1 cellular context compared by ENCODE assay signal in the genomic region with DNA sequence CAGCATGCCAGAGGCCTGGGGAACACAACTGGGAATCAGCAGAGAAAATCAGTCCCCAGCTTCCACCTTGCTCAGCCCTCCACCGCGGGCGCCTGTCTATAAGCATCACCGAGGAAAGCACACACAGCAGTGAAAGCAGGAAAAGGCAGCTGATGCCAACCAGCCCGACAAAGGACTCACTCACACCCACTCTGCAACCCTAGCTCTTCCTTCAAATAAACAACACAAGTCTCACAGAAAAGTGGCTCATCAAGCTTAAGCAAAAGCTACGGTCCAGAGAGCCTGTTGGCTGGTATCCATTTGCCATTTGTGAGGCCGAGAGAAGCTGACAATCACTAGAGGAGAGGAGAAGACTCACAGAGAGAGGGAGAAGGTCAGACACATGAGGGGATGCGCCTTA.
TF ChIP-seq lines count a peak whose summit lies in the region.

No MANE protein-coding gene starts in this region.

TF ChIP-seq in HEK293T, 16 proteins besides CTCF, POLR2A, EP300 and RAD21 (continued from another document):
- TF ChIP-seq, protein P1, sequence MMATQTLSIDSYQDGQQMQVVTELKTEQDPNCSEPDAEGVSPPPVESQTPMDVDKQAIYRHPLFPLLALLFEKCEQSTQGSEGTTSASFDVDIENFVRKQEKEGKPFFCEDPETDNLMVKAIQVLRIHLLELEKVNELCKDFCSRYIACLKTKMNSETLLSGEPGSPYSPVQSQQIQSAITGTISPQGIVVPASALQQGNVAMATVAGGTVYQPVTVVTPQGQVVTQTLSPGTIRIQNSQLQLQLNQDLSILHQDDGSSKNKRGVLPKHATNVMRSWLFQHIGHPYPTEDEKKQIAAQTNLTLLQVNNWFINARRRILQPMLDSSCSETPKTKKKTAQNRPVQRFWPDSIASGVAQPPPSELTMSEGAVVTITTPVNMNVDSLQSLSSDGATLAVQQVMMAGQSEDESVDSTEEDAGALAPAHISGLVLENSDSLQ (IDR thresholded peaks at IDR 0.05), result no peak
- TF ChIP-seq HDGF (IDR thresholded peaks at IDR 0.05; ENCODE audit: borderline replicate concordance), result no peak
